In the genomic region with DNA sequence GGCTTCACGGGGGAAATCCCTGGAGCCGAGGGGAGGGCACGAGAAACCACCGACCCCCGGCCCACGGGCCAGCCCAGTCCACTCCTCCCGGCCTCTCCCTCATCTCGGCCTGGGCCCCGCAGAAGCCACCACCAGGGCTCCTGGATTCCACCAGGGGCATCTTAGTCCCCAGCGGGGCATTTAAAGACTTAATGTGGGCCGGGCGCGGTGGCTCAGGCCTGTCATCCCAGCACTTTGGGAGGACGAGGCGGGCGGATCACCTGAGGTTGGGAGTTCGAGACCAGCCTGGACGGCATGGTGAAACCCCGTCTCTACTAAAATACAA, we compare ENCODE assay signal across 11 cellular contexts. TPM values are rescaled to one million over a fixed set of nuclear protein-coding genes. Genes with fewer than 3 reads are reported as not detected.
A peak's percentile ranks its signal among the peaks of the same experiment; 100 is the strongest.
DNase-seq lines count a peak whose midpoint lies in the region; ATAC-seq, FAIRE-seq and TF ChIP-seq lines count a peak whose summit lies in the region.
"Had no signal": no experiment of that assay in that cellular context is flagged by ENCODE, and none has a peak within 500 bp of the region (broad histone marks: within the 10 kb centered on the region; RNA-seq: fewer than 3 reads in every experiment).

No MANE protein-coding gene starts in this region.

- peaks cover 4% of the 10 kb centered on the region for H3K4me1 ChIP-seq in endothelial cell of umbilical vein (ENCODE audit: control insufficient read depth, extremely low read depth, insufficient read depth, low read length)
- peaks cover 10 to 37% of the 10 kb centered on the region in 2 donors for H3K4me1 ChIP-seq in naive thymus-derived CD4-positive, alpha-beta T cell (ENCODE audit: control insufficient read depth in 2 of 2, insufficient read depth in 2 of 2, low read length in 2 of 2)

- H3K4me2 ChIP-seq in endothelial cell of umbilical vein (ENCODE audit: insufficient read depth, low read length): peak overlapping the region; percentile 86

- H2AFZ ChIP-seq in endothelial cell of umbilical vein (ENCODE audit: low read depth, low read length): peak overlapping the region; percentile 85

- TF ChIP-seq POLR2A in endothelial cell of umbilical vein (IDR thresholded peaks at IDR 0.05; ENCODE audit: low read depth, low read length): no peak
- TF ChIP-seq POLR2A in H54 (IDR thresholded peaks at IDR 0.05; ENCODE audit: low read depth, low read length): no peak

- peak overlapping the region; percentile 6 for H3K4me3 Mint-ChIP-seq in natural killer cell treated with Interleukin-12 subunit alpha and Interleukin-12 subunit beta and Interleukin-15 and Interleukin-18, amount 100 ng/mL, for 72 hours
- no peak overlapping the region for H3K4me3 Mint-ChIP-seq in natural killer cell
- peak overlapping the region in 6 of 10 donors; percentile 29 to 76 (median 40) for H3K4me3 Mint-ChIP-seq in naive thymus-derived CD4-positive, alpha-beta T cell

- no TSS peak for BruUV-seq in endothelial cell of umbilical vein (replicated peaks; lab: Mats Ljungman, UMichigan)

- H3K79me2 ChIP-seq in endothelial cell of umbilical vein (ENCODE audit: control insufficient read depth, insufficient read depth, low read length): no peaks in the 10 kb centered on the region

- H3K27ac Mint-ChIP-seq in natural killer cell treated with Interleukin-12 subunit alpha and Interleukin-12 subunit beta and Interleukin-15 and Interleukin-18, amount 100 ng/mL, for 72 hours: no peak overlapping the region
- H3K27ac Mint-ChIP-seq in natural killer cell: peak overlapping the region in 1 of 2 donors; percentile 50
- H3K27ac Mint-ChIP-seq in naive thymus-derived CD4-positive, alpha-beta T cell: peak overlapping the region in 1 of 9 donors; percentile 84

- peak overlapping the region; percentile 39 for H3K9ac ChIP-seq in endothelial cell of umbilical vein (replicated peaks; ENCODE audit: extremely low read depth, insufficient read depth, low read length)

- H3K9me1 ChIP-seq in endothelial cell of umbilical vein (replicated peaks; ENCODE audit: control insufficient read depth, extremely low read depth, insufficient read depth, low read length): no peaks in the 10 kb centered on the region

- dilution Hi-C loops in endothelial cell of umbilical vein (cut with MboI; ENCODE audit: extremely low pct_ligation_motif_present, low sequenced_read_pairs): no loop called here

- peak overlapping the region; percentile 21 to 54 (median 44) for H3K4me3 ChIP-seq in endothelial cell of umbilical vein (replicated peaks in 1 of 3; ENCODE audit: insufficient read depth in 1 of 3, low read depth in 1 of 3, low read length in 3 of 3)
- H3K4me3 ChIP-seq in naive thymus-derived CD4-positive, alpha-beta T cell (ENCODE audit: low read length): no peak overlapping the region

- no peaks in the 10 kb centered on the region for H3K27me3 Mint-ChIP-seq in natural killer cell treated with Interleukin-12 subunit alpha and Interleukin-12 subunit beta and Interleukin-15 and Interleukin-18, amount 100 ng/mL, for 72 hours
- H3K27me3 Mint-ChIP-seq in natural killer cell (ENCODE audit: low read depth in 2 of 2): no peaks in the 10 kb centered on the region
- no peaks in the 10 kb centered on the region for H3K27me3 Mint-ChIP-seq in naive thymus-derived CD4-positive, alpha-beta T cell

- ATAC-seq in natural killer cell treated with Interleukin-12 subunit alpha and Interleukin-12 subunit beta and Interleukin-15 and Interleukin-18, amount 100 ng/mL, for 72 hours: no peak
- ATAC-seq in natural killer cell (no peak), GM18867 (IDR thresholded peaks at IDR 0.05; ENCODE audit: unreplicated experiment) (no peak)
- ATAC-seq in naive thymus-derived CD4-positive, alpha-beta T cell: no peak

- H3K36me3 Mint-ChIP-seq in natural killer cell treated with Interleukin-12 subunit alpha and Interleukin-12 subunit beta and Interleukin-15 and Interleukin-18, amount 100 ng/mL, for 72 hours: no peaks in the 10 kb centered on the region
- H3K36me3 Mint-ChIP-seq in natural killer cell: no peaks in the 10 kb centered on the region
- no peaks in the 10 kb centered on the region for H3K36me3 Mint-ChIP-seq in naive thymus-derived CD4-positive, alpha-beta T cell

- H4K20me1 ChIP-seq in endothelial cell of umbilical vein (replicated peaks; ENCODE audit: control insufficient read depth, extremely low read depth, insufficient read depth, low read length): no peaks in the 10 kb centered on the region

- no peak for DNase-seq in natural killer cell treated with Interleukin-12 subunit alpha and Interleukin-12 subunit beta and Interleukin-15 and Interleukin-18, amount 100 ng/mL, for 72 hours (ENCODE audit: low spot score)
- no peak for DNase-seq in natural killer cell
- no peak for DNase-seq in endothelial cell of umbilical vein (ENCODE audit: low read depth, low spot score)
- DNase-seq in naive thymus-derived CD4-positive, alpha-beta T cell: no peak
- DNase-seq in activated CD4-positive, CD25-positive, alpha-beta regulatory T cell treated with anti-CD3 and anti-CD28 coated beads, Interleukin-2, amount 50 U/mL, for 72 hours: no peak
- no peak for DNase-seq in NCI-H1417 treated with DMSO at 0.1 percent for 48 hours (lab: John Stamatoyannopoulos, UW)
- DNase-seq in H54 (ENCODE audit: insufficient read length, low spot score): no peak
- DNase-seq: DMS153, KBM-7 had no signal

- CTCF ChIA-PET in endothelial cell of umbilical vein (lab: Charles Lee): interaction anchor here (0.6 to 1.0 kb wide), 3 partner anchors 17 to 81 kb away, joined by 3 to 5 read pairs (median 4); no protein-coding TSS in a partner anchor
- CTCF ChIA-PET in naive thymus-derived CD4-positive, alpha-beta T cell (lab: Charles Lee): interaction anchor here (0.7 kb wide), 1 partner anchor 81 kb away, joined by 3 read pairs; no protein-coding TSS in a partner anchor

- TF ChIP-seq CTCF in natural killer cell (IDR thresholded peaks at IDR 0.05) (no peak), endothelial cell of umbilical vein (IDR thresholded peaks at IDR 0.05; ENCODE audit: extremely low read depth in 1 of 2, insufficient read depth in 1 of 2, low read depth in 1 of 2, low read length in 2 of 2) (no peak)

- peaks cover under 1% of the 10 kb centered on the region in 2 experiments for H3K27me3 ChIP-seq in endothelial cell of umbilical vein (ENCODE audit: control insufficient read depth in 2 of 2, insufficient read depth in 2 of 2, low read length in 2 of 2)
- H3K27me3 ChIP-seq in naive thymus-derived CD4-positive, alpha-beta T cell (ENCODE audit: control insufficient read depth in 2 of 2, insufficient read depth in 2 of 2, low read length in 2 of 2): no peaks in the 10 kb centered on the region

- POLR2A ChIA-PET in endothelial cell of umbilical vein (lab: Charles Lee): no interaction called here
- POLR2A ChIA-PET in naive thymus-derived CD4-positive, alpha-beta T cell (lab: Charles Lee): no interaction called here

- H3K4me1 Mint-ChIP-seq in natural killer cell treated with Interleukin-12 subunit alpha and Interleukin-12 subunit beta and Interleukin-15 and Interleukin-18, amount 100 ng/mL, for 72 hours (ENCODE audit: low read depth in 2 of 2): peaks cover 20 to 25% of the 10 kb centered on the region in 2 donors
- peaks cover 32 to 35% of the 10 kb centered on the region in 2 donors for H3K4me1 Mint-ChIP-seq in natural killer cell
- peaks cover 25 to 32% (median 27%) of the 10 kb centered on the region in 7 donors for H3K4me1 Mint-ChIP-seq in naive thymus-derived CD4-positive, alpha-beta T cell

- intact Hi-C loops in natural killer cell (cut with micrococcal nuclease): loop anchor here (5.0 kb wide), 1 partner anchor 93 kb away; no protein-coding TSS in a partner anchor
- intact Hi-C loops in endothelial cell of umbilical vein (cut with micrococcal nuclease): no loop called here
- intact Hi-C loops in naive thymus-derived CD4-positive, alpha-beta T cell (cut with micrococcal nuclease): loop anchor here in 1 of 2 donors (2.0 to 5.0 kb wide), 2 partner anchors 23 to 82 kb away; no protein-coding TSS in a partner anchor

- H3K27ac ChIP-seq in endothelial cell of umbilical vein (ENCODE audit: insufficient read depth, low read depth, low read length): peak overlapping the region; percentile 22
- H3K27ac ChIP-seq in naive thymus-derived CD4-positive, alpha-beta T cell (ENCODE audit: low read depth, low read length): no peak overlapping the region

- H3K36me3 ChIP-seq in endothelial cell of umbilical vein (ENCODE audit: control insufficient read depth in 2 of 2, extremely low read depth in 1 of 2, insufficient read depth in 2 of 2, low read length in 2 of 2): no peaks in the 10 kb centered on the region
- H3K36me3 ChIP-seq in naive thymus-derived CD4-positive, alpha-beta T cell (ENCODE audit: control insufficient read depth in 2 of 3, insufficient read depth in 3 of 3, low read length in 3 of 3): no peaks in the 10 kb centered on the region

- H3K9me3 ChIP-seq in endothelial cell of umbilical vein (replicated peaks; ENCODE audit: control insufficient read depth, insufficient read depth, low read length): no peaks in the 10 kb centered on the region
- no peaks in the 10 kb centered on the region for H3K9me3 ChIP-seq in naive thymus-derived CD4-positive, alpha-beta T cell (ENCODE audit: control insufficient read depth in 2 of 3, low read length in 3 of 3)

- FAIRE-seq in endothelial cell of umbilical vein (lab: Jason Lieb, UNC): no peak
- no peak for FAIRE-seq in H54 (lab: Jason Lieb, UNC)
- FAIRE-seq: colon had no signal

- H3K9me3 Mint-ChIP-seq in natural killer cell treated with Interleukin-12 subunit alpha and Interleukin-12 subunit beta and Interleukin-15 and Interleukin-18, amount 100 ng/mL, for 72 hours: no peaks in the 10 kb centered on the region
- no peaks in the 10 kb centered on the region for H3K9me3 Mint-ChIP-seq in natural killer cell
- peaks cover 0 to 2% (median 0%) of the 10 kb centered on the region in 11 donors for H3K9me3 Mint-ChIP-seq in naive thymus-derived CD4-positive, alpha-beta T cell

TF ChIP-seq in endothelial cell of umbilical vein, 7 proteins besides CTCF, POLR2A, EP300 and RAD21 (continues in another document):
- TF ChIP-seq POLR2AphosphoS5 (IDR thresholded peaks at IDR 0.05; ENCODE audit: insufficient read depth, low read depth, low read length): no peak

RNA-seq across cellular contexts. Expression of gene ABR, which starts 24.1 kb away (rescaled TPM):
- 10 to 100 TPM; 79.1 to 80.5 TPM for total RNA-seq in natural killer cell treated with Interleukin-12 subunit alpha and Interleukin-12 subunit beta and Interleukin-15 and Interleukin-18, amount 100 ng/mL, for 72 hours
- total RNA-seq in natural killer cell: 100 to 1,000 TPM; 155 to 215 (median 163) TPM
- 78.9 and 96.8 TPM in 2 replicates for total RNA-seq in endothelial cell of umbilical vein
- 83.5 and 92.1 TPM in 2 replicates for polyA plus RNA-seq in endothelial cell of umbilical vein
- polyA plus RNA-seq in endothelial cell of umbilical vein (2011; cell fraction: cytosol; rRNA removed): 63.1 and 82.2 TPM in 2 replicates
- polyA plus RNA-seq in endothelial cell of umbilical vein (2011; cell fraction: nucleus; rRNA removed): 113 and 135 TPM in 2 replicates
- 75.4 and 78.7 TPM in 2 replicates for polyA plus RNA-seq in endothelial cell of umbilical vein (2012)
- 62.5 and 103 TPM in 2 replicates for polyA minus RNA-seq in endothelial cell of umbilical vein
- polyA minus RNA-seq in endothelial cell of umbilical vein (2011; cell fraction: cytosol; rRNA and poly(A)+ RNA removed): 38.5 TPM
- polyA minus RNA-seq in endothelial cell of umbilical vein (2011; cell fraction: nucleus; rRNA and poly(A)+ RNA removed): 53.5 and 71.9 TPM in 2 replicates
- total RNA-seq in naive thymus-derived CD4-positive, alpha-beta T cell: 100 to 1,000 TPM in 4 of 5 experiments, 10 to 100 TPM in 1; 85.3 to 152 (median 140) TPM
- 10 to 100 TPM; 13.1 to 24.4 TPM for polyA plus RNA-seq in naive thymus-derived CD4-positive, alpha-beta T cell
